ENCODE assay signal across 18 cellular contexts in genomic region chr3:50250514-50250913, GRCh38. TPM values are rescaled to one million over a fixed set of nuclear protein-coding genes. Genes with fewer than 3 reads are reported as not detected.
DNase-seq lines count a peak whose midpoint lies in the region; ATAC-seq, FAIRE-seq and TF ChIP-seq lines count a peak whose summit lies in the region.
"Had no signal": no experiment of that assay in that cellular context is flagged by ENCODE, and none has a peak within 500 bp of the region (broad histone marks: within the 10 kb centered on the region; RNA-seq: fewer than 3 reads in every experiment).

No MANE protein-coding gene starts in this region.

- TF ChIP-seq RAD21 in HCT116 (IDR thresholded peaks at IDR 0.05; ENCODE audit: low read depth), result no peak

- H2AFZ ChIP-seq in ACC112 (ENCODE audit: low read length, unreplicated experiment), result no peak overlapping the region
- H2AFZ ChIP-seq in HCT116 (ENCODE audit: low read depth, low read length, poor library complexity, severe bottlenecking), result no peak overlapping the region
- H2AFZ ChIP-seq: PC-9 had no signal

- DNase-seq in HCT116 (ENCODE audit: low read depth, low spot score) (no peak), caudate nucleus (lab: John Stamatoyannopoulos, UW) (no peak), D721Med (ENCODE audit: insufficient read length, low spot score) (no peak), aorta (no peak)
- no peak for DNase-seq in effector memory CD4-positive, alpha-beta T cell
- DNase-seq: activated CD4-positive, alpha-beta T cell treated with anti-CD3 and anti-CD28 coated beads, Interleukin-2, amount 10 ng/mL, durations not matched to agents 7 days and 5 days; activated gamma-delta T cell treated with Interleukin-2 at 50 U/mL for 16 hours; KG1; NCI-H1436 treated with DMSO at 0.1 percent for 48 hours; NCI-H510A had no signal

- FAIRE-seq in D721Med (lab: Jason Lieb, UNC), result no peak
- FAIRE-seq: colon, GM12878 had no signal

- no peak for TF ChIP-seq CTCF in HCT116 (IDR thresholded peaks at IDR 0.05 in 2 of 3, conservative IDR thresholded peaks at IDR 0.05 in 1 of 3; ENCODE audit: borderline replicate concordance in 1 of 3, insufficient read depth in 1 of 3, low read depth in 2 of 3, low read length in 2 of 3)
- no peak for TF ChIP-seq CTCF in neutrophil (IDR thresholded peaks at IDR 0.05)
- no peak for TF ChIP-seq CTCF in D721Med (IDR thresholded peaks at IDR 0.05; ENCODE audit: insufficient read depth, missing control alignments)

- H3K9me3 ChIP-seq in HCT116 (ENCODE audit: control insufficient read depth in 1 of 2, insufficient read depth in 1 of 2, low read depth in 1 of 2, low read length in 2 of 2) (no peaks in the 10 kb centered on the region), neutrophil (no peaks in the 10 kb centered on the region), aorta (ENCODE audit: control insufficient read depth, low read length) (no peaks in the 10 kb centered on the region)
- no peaks in the 10 kb centered on the region for H3K9me3 ChIP-seq in effector memory CD4-positive, alpha-beta T cell (ENCODE audit: control insufficient read depth, low read length)
- H3K9me3 ChIP-seq: prostate gland had no signal

- H3K36me3 ChIP-seq in ACC112 (ENCODE audit: insufficient read depth, low read length) (no peaks in the 10 kb centered on the region), HCT116 (ENCODE audit: control insufficient read depth in 1 of 2, insufficient read depth in 2 of 2, low read length in 2 of 2) (peaks cover 0 to 3% of the 10 kb centered on the region in 2 experiments; a peak in 2 of 4 replicates), neutrophil (peaks cover 92% of the 10 kb centered on the region), aorta (ENCODE audit: control insufficient read depth in 1 of 2, insufficient read depth in 2 of 2, low read length in 1 of 2) (peaks cover 0 to 2% of the 10 kb centered on the region in 2 donors)
- H3K36me3 ChIP-seq in effector memory CD4-positive, alpha-beta T cell (ENCODE audit: control insufficient read depth, insufficient read depth, low read length), result peaks cover 64% of the 10 kb centered on the region
- H3K36me3 ChIP-seq: prostate gland had no signal

- H3K4me2 ChIP-seq in HCT116 (ENCODE audit: low read length), result peak overlapping the region; percentile 62
- H3K4me2 ChIP-seq: PC-9 had no signal

- H3K27me3 ChIP-seq in ACC112 (ENCODE audit: insufficient read depth, low read length), result no peaks in the 10 kb centered on the region
- no peaks in the 10 kb centered on the region for H3K27me3 ChIP-seq in HCT116 (ENCODE audit: insufficient read depth, low read length)
- no peaks in the 10 kb centered on the region for H3K27me3 ChIP-seq in neutrophil
- no peaks in the 10 kb centered on the region for H3K27me3 ChIP-seq in effector memory CD4-positive, alpha-beta T cell (replicated peaks; ENCODE audit: control insufficient read depth, insufficient read depth, low read length, poor library complexity, severe bottlenecking)
- H3K27me3 ChIP-seq in aorta (ENCODE audit: control insufficient read depth in 1 of 2, insufficient read depth in 2 of 2, low read length in 1 of 2), result no peaks in the 10 kb centered on the region

- RAD21 ChIA-PET in HCT116 (lab: Charles Lee; ENCODE audit: low non-redundant PET in 1 of 2, low total read pairs in 2 of 2, uncharacterized antibody in 2 of 2, unreplicated experiment in 2 of 2), result no interaction called here

- no peaks in the 10 kb centered on the region for H4K20me1 ChIP-seq in HCT116 (ENCODE audit: insufficient read depth)

- peak overlapping the region; percentile 20 for H3K9ac ChIP-seq in HCT116 (ENCODE audit: low read length)

- intact Hi-C loops in HCT116 (cut with micrococcal nuclease), result no loop called here
- intact Hi-C loops in aorta (cut with DNase I), result no loop called here

- CTCF ChIA-PET in HCT116 (lab: Charles Lee), result interaction anchor here (0.9 to 4.7 kb wide), 2 partner anchors 9 to 24 kb away, joined by 3 to 46 read pairs; no protein-coding TSS in a partner anchor

- BruUV-seq in HCT116 (replicated peaks; lab: Mats Ljungman, UMichigan), result no TSS peak

- H3K79me2 ChIP-seq in ACC112 (ENCODE audit: control insufficient read depth, insufficient read depth, low read length, unreplicated experiment), result peaks cover 75% of the 10 kb centered on the region
- peaks cover 65% of the 10 kb centered on the region for H3K79me2 ChIP-seq in HCT116 (ENCODE audit: insufficient read depth, low read length)

- no peak overlapping the region for H3K4me3 ChIP-seq in ACC112 (ENCODE audit: low read depth, low read length)
- no peak overlapping the region for H3K4me3 ChIP-seq in HCT116 (replicated peaks in 1 of 2; ENCODE audit: low read depth in 1 of 2, low read length in 2 of 2)
- no peak overlapping the region for H3K4me3 ChIP-seq in neutrophil (ENCODE audit: low read depth in 1 of 2, low read length in 1 of 2)
- H3K4me3 ChIP-seq in effector memory CD4-positive, alpha-beta T cell (ENCODE audit: insufficient read depth, low read depth, low read length, poor library complexity, severe bottlenecking), result no peak overlapping the region
- H3K4me3 ChIP-seq in aorta (ENCODE audit: low read length in 2 of 2), result no peak overlapping the region
- H3K4me3 ChIP-seq: GM12878, PC-9, prostate gland had no signal

- H3K27ac ChIP-seq in ACC112 (ENCODE audit: low read depth, low read length) (0 out of 2 replicates have a peak overlapping the region, but pooled peaks have one; percentile 82), HCT116 (ENCODE audit: low read depth, low read length) (peak overlapping the region; percentile 31; the same call in 1 of the 2 replicates), caudate nucleus (ENCODE audit: low read depth, low read length) (peak overlapping the region; percentile 0), neutrophil (peak overlapping the region; percentile 100), aorta (ENCODE audit: low read depth in 1 of 2, low read length in 2 of 2) (no peak overlapping the region)
- no peak overlapping the region for H3K27ac ChIP-seq in effector memory CD4-positive, alpha-beta T cell (ENCODE audit: insufficient read depth, low read length, poor library complexity, severe bottlenecking)
- H3K27ac ChIP-seq: prostate gland had no signal

- 88 to 92% methylated on average over 4 of the region's 4 CpGs for whole genome bisulfite sequencing in aorta, 2 donors

- ATAC-seq in HCT116 (no peak), GM18502 (IDR thresholded peaks at IDR 0.05; ENCODE audit: poor library complexity, unreplicated experiment) (no peak), aorta (ENCODE audit: low FRiP score) (no peak)
- ATAC-seq: GM12878 had no signal

- no peaks in the 10 kb centered on the region for H3K9me2 ChIP-seq in HCT116 (ENCODE audit: insufficient read depth)

- POLR2A ChIA-PET in HCT116 (lab: Charles Lee), result interaction anchor here (1.1 to 3.0 kb wide), 2 partner anchors 9 to 15 kb away, joined by 3 to 12 read pairs; partner anchors contain the start of gene GNAI2

- H3K4me1 ChIP-seq in ACC112 (ENCODE audit: control insufficient read depth, insufficient read depth, low read length, unreplicated experiment), result peaks cover 77% of the 10 kb centered on the region
- H3K4me1 ChIP-seq in HCT116 (ENCODE audit: control insufficient read depth in 1 of 2, insufficient read depth in 2 of 2, low read length in 2 of 2), result peaks cover 28 to 87% of the 10 kb centered on the region in 2 experiments
- H3K4me1 ChIP-seq in neutrophil (ENCODE audit: control insufficient read depth in 1 of 2, insufficient read depth in 1 of 2, low read depth in 1 of 2, low read length in 1 of 2), result peaks cover 97% of the 10 kb centered on the region in 2 experiments
- peaks cover 27% of the 10 kb centered on the region for H3K4me1 ChIP-seq in effector memory CD4-positive, alpha-beta T cell (ENCODE audit: control insufficient read depth, insufficient read depth, low read length, poor library complexity, severe bottlenecking)
- no peaks in the 10 kb centered on the region for H3K4me1 ChIP-seq in aorta (ENCODE audit: control insufficient read depth in 1 of 2, insufficient read depth in 2 of 2, low read length in 2 of 2)

- no peak for TF ChIP-seq POLR2A in HCT116 (IDR thresholded peaks at IDR 0.05; ENCODE audit: borderline replicate concordance, extremely low read depth, insufficient read depth, insufficient read length)

TF ChIP-seq in HCT116, 20 proteins besides CTCF, POLR2A, EP300 and RAD21:
- TF ChIP-seq MAX (IDR thresholded peaks at IDR 0.05) (no peak), JUND (IDR thresholded peaks at IDR 0.05) (no peak)

RNA-seq across cellular contexts. Expression of gene GNAI2, which starts 14.5 kb away (rescaled TPM):
- total RNA-seq in HCT116 (2021; ENCODE audit: unreplicated experiment) (170 TPM), aorta (100 to 1,000 TPM; 301 to 356 TPM)
- 214 and 262 TPM in 2 replicates for polyA plus RNA-seq in HCT116 (2012)
- polyA plus RNA-seq in aorta, result 100 to 1,000 TPM; 174 to 217 TPM

RNA-seq across cellular contexts. Expression of gene SEMA3B, which starts 18.4 kb away (rescaled TPM):
- total RNA-seq in HCT116 (2021; ENCODE audit: unreplicated experiment) (46.2 TPM), aorta (10 to 100 TPM; 26.0 to 57.4 TPM)
- polyA plus RNA-seq in HCT116 (2012), result 51.1 and 79.0 TPM in 2 replicates
- polyA plus RNA-seq in aorta, result 10 to 100 TPM; 23.3 to 69.5 TPM

RNA-seq across cellular contexts. Expression of gene LSMEM2, which starts 28.4 kb away (rescaled TPM):
- total RNA-seq in HCT116 (2021; ENCODE audit: unreplicated experiment), result not detected
- polyA plus RNA-seq in HCT116 (2012), result 0.18 and 0.41 TPM in 2 replicates
- under 1 TPM in 1 of 2 donors, not detected in 1; 0.51 TPM for total RNA-seq in aorta
- polyA plus RNA-seq in aorta, result 1 to 10 TPM in 1 of 2 donors, not detected in 1; 1.3 TPM
- total RNA-seq: activated CD4-positive, alpha-beta T cell treated with anti-CD3 and anti-CD28 coated beads, Interleukin-2, amount 10 ng/mL, durations not matched to agents 7 days and 5 days; GM12878; prostate gland; T-helper 2 cell treated with Interferon-gamma antibody and Interleukin-4, amounts not matched to agents 100 ng/mL and 5 ng/mL, for 36 hours had no signal

RNA-seq across cellular contexts. Expression of gene IFRD2, which starts 41.7 kb away (rescaled TPM):
- 146 TPM for total RNA-seq in HCT116 (2021; ENCODE audit: unreplicated experiment)
- 101 and 103 TPM in 2 replicates for polyA plus RNA-seq in HCT116 (2012)
- 10 to 100 TPM; 46.8 to 58.8 TPM for total RNA-seq in aorta
- 10 to 100 TPM; 34.6 to 47.1 TPM for polyA plus RNA-seq in aorta

RNA-seq across cellular contexts. Expression of gene SLC38A3, which starts 45.4 kb away (rescaled TPM):
- 3.1 TPM for total RNA-seq in HCT116 (2021; ENCODE audit: unreplicated experiment)
- 4.3 and 4.6 TPM in 2 replicates for polyA plus RNA-seq in HCT116 (2012)
- 1 to 10 TPM in 1 of 2 donors, under 1 TPM in 1; 0.19 to 1.4 TPM for total RNA-seq in aorta
- polyA plus RNA-seq in aorta, result under 1 TPM in 1 of 2 donors, not detected in 1; 0.56 TPM
- total RNA-seq: activated CD4-positive, alpha-beta T cell treated with anti-CD3 and anti-CD28 coated beads, Interleukin-2, amount 10 ng/mL, durations not matched to agents 7 days and 5 days; GM12878; T-helper 2 cell treated with Interferon-gamma antibody and Interleukin-4, amounts not matched to agents 100 ng/mL and 5 ng/mL, for 36 hours had no signal

Comparison
In these comparisons a context has a peak if more than half of its experiments do, and no peak if none do; other contexts are left out.
1. H3K27ac ChIP-seq: peak in ACC112 (single experiment), HCT116 (single experiment), caudate nucleus (single experiment) and neutrophil (single experiment); none in effector memory CD4-positive, alpha-beta T cell (single experiment) and aorta (0 of 2).